ENCODE assay signal across 21 cellular contexts in the genomic region with DNA sequence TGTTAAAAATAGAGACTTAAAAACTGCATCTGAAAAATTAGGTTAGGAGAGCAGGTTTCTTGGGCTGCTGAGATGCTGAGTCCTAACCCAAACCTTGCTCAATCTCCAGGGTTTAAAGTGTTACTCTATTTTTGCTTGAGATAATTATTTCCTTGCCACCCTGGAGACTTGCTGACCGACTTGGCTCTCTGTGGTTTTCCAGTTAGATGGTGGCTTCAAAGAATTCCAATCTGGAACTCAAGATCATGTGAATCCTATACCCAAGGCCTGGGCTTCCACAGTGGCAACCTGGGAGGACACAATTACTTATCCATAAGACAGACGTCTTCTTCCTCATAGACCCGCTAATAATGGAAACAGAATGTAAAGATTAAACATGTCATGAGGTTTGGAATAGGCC.
"Had no signal": no experiment of that assay in that cellular context is flagged by ENCODE, and none has a peak within 500 bp of the region (broad histone marks: within the 10 kb centered on the region; RNA-seq: fewer than 3 reads in every experiment).

No MANE protein-coding gene starts in this region.

- H3K4me3 ChIP-seq: colonic mucosa, hepatocyte, lung, right atrium auricular region, sigmoid colon, suprapubic skin, tibial nerve, upper lobe of right lung, vagina had no signal

- H2AFZ ChIP-seq: hepatocyte, parathyroid adenoma had no signal

- DNase-seq: colonic mucosa; effector CD4-positive, alpha-beta T cell; foreskin melanocyte; head of caudate nucleus; kidney; left cardiac atrium; left ventricle myocardium superior; mesendoderm; sigmoid colon; small intestine; stimulated activated CD4-positive, alpha-beta T cell treated with anti-CD3 and anti-CD28 coated beads, Interleukin-12 subunit alpha, Interleukin-12 subunit beta, amount 100 ng/mL, for 4 hours; stimulated activated naive CD4-positive, alpha-beta T cell treated with Interleukin-2 at 50 U/mL for 16 hours; upper lobe of right lung had no signal

- H3K4me3 Mint-ChIP-seq: nephron had no signal

- H3K27me3 ChIP-seq: colonic mucosa, hepatocyte, right atrium auricular region, sigmoid colon, suprapubic skin, tibial nerve, upper lobe of right lung, vagina had no signal

- H3K4me1 ChIP-seq: colonic mucosa, parathyroid adenoma, tibial nerve, upper lobe of right lung had no signal

- H3K4me2 ChIP-seq: hepatocyte had no signal

- H3K9me3 Mint-ChIP-seq: nephron had no signal

- H3K9me3 ChIP-seq: colonic mucosa, right atrium auricular region, sigmoid colon, suprapubic skin, tibial nerve, upper lobe of right lung, vagina had no signal

- H3K27ac ChIP-seq: colonic mucosa, hepatocyte, parathyroid adenoma, right atrium auricular region, sigmoid colon, suprapubic skin, tibial nerve, upper lobe of right lung, vagina had no signal

- H3K79me2 ChIP-seq: hepatocyte, parathyroid adenoma had no signal

- H3K9ac ChIP-seq: parathyroid adenoma had no signal

- ATAC-seq: left cardiac atrium, left ventricle myocardium superior, upper lobe of right lung had no signal

- H3K36me3 ChIP-seq: colonic mucosa had no signal
